1 cellular context compared by ENCODE assay signal in genomic region chr10:28241766-28242399, GRCh38.
TF ChIP-seq lines count a peak whose summit lies in the region.

No MANE protein-coding gene starts in this region.

TF ChIP-seq in SK-N-SH treated with all-trans-retinoic acid at 6 μM for 48 hours, 23 proteins besides CTCF, POLR2A, EP300 and RAD21 (continued from another document):
- TF ChIP-seq PATZ1 (CRISPR knock-in tag; IDR thresholded peaks at IDR 0.05; ENCODE audit: borderline replicate concordance) = no peak
- TF ChIP-seq OSR1 (CRISPR knock-in tag; IDR thresholded peaks at IDR 0.05) = no peak
